2 cellular contexts compared by ENCODE assay signal in genomic region chr2:151796774-151797173, GRCh38.
TF ChIP-seq lines count a peak whose summit lies in the region.

No MANE protein-coding gene starts in this region.

TF ChIP-seq in IMR-90, 13 proteins besides CTCF, POLR2A, EP300 and RAD21:
- no peak for TF ChIP-seq ELK1 (IDR thresholded peaks at IDR 0.05; ENCODE audit: borderline replicate concordance, low read depth, low read length)
TF ChIP-seq in IMR-90: peak in this region for 0.

TF ChIP-seq in H1, 55 proteins besides CTCF, POLR2A, EP300 and RAD21:
- TF ChIP-seq ASH2L (IDR thresholded peaks at IDR 0.05; ENCODE audit: low read length) (no peak), BCL11A (IDR thresholded peaks at IDR 0.05; ENCODE audit: low read depth in 2 of 2, low read length in 2 of 2) (no peak), CEBPB (IDR thresholded peaks at IDR 0.05; ENCODE audit: low read depth, low read length) (no peak), EZH2 (IDR thresholded peaks at IDR 0.05; ENCODE audit: low read depth, low read length, severe bottlenecking) (no peak), RBBP5 (IDR thresholded peaks at IDR 0.05; ENCODE audit: borderline replicate concordance, low read depth, low read length) (no peak), USF2 (IDR thresholded peaks at IDR 0.05; ENCODE audit: low read length) (no peak), SP2 (IDR thresholded peaks at IDR 0.05; ENCODE audit: low read length) (no peak), KDM1A (IDR thresholded peaks at IDR 0.05; ENCODE audit: borderline replicate concordance, low read length) (no peak), GABPA (IDR thresholded peaks at IDR 0.05; ENCODE audit: borderline replicate concordance, insufficient read depth, low read length) (no peak), SP4 (IDR thresholded peaks at IDR 0.05; ENCODE audit: low read length) (no peak), TAF7 (optimal IDR thresholded peaks at IDR 0.05; ENCODE audit: borderline replicate concordance, low read depth, low read length) (no peak), JUND (IDR thresholded peaks at IDR 0.05; ENCODE audit: low read length) (no peak), CHD7 (IDR thresholded peaks at IDR 0.05; ENCODE audit: insufficient replicate concordance, low read length) (no peak), PHF8 (conservative IDR thresholded peaks at IDR 0.05; ENCODE audit: low read depth, low read length) (no peak)
